Comparison of ENCODE assay signal across 8 cellular contexts in genomic region chr21:44299085-44299457, GRCh38. TPM values are rescaled to one million over a fixed set of nuclear protein-coding genes. Genes with fewer than 3 reads are reported as not detected.
A peak's percentile ranks its signal among the peaks of the same experiment; 100 is the strongest.
DNase-seq lines count a peak whose midpoint lies in the region; ATAC-seq and TF ChIP-seq lines count a peak whose summit lies in the region.

No MANE protein-coding gene starts in this region.

- no peak for DNase-seq in activated CD8-positive, alpha-beta memory T cell treated with anti-CD3 and anti-CD28 coated beads, Interleukin-2, amount 10 ng/mL, durations not matched to agents 7 days and 5 days
- DNase-seq in activated CD8-positive, alpha-beta memory T cell treated with anti-CD3 and anti-CD28 coated beads, Interleukin-2, amount 50 U/mL, for 4 hours: no peak
- DNase-seq in activated B cell treated with CpG ODN at 0.5 μM for 24 hours (no peak), left ventricle myocardium inferior (no peak), left lobe of liver (ENCODE audit: low spot score) (no peak)
- no peak for DNase-seq in stimulated activated naive B cell treated with anti-CD40 and anti-IgM and Interleukin-4, amounts not matched to agents 10 μg/mL and 1 μg/mL and 100 μg/mL, for 72 hours
- no peak for DNase-seq in activated CD4-positive, CD25-positive, alpha-beta regulatory T cell (lab: John Stamatoyannopoulos, UW)

- peaks cover 2% of the 10 kb centered on the region for H3K36me3 Mint-ChIP-seq in activated CD8-positive, alpha-beta memory T cell treated with anti-CD3 and anti-CD28 coated beads, Interleukin-2, amount 10 ng/mL, durations not matched to agents 7 days and 5 days
- H3K36me3 Mint-ChIP-seq in activated B cell treated with CpG ODN at 0.5 μM for 24 hours (ENCODE audit: low read depth): peaks cover 3% of the 10 kb centered on the region
- H3K36me3 Mint-ChIP-seq in stimulated activated naive B cell treated with anti-CD40 and anti-IgM and Interleukin-4, amounts not matched to agents 10 μg/mL and 1 μg/mL and 100 μg/mL, for 72 hours: peaks cover 0 to 10% of the 10 kb centered on the region in 2 donors

- intact Hi-C loops in activated B cell treated with CpG ODN at 0.5 μM for 24 hours (cut with micrococcal nuclease): loop anchor here (2.0 kb wide), 1 partner anchor 286 kb away; the partner anchor contains the start of gene TRAPPC10
- intact Hi-C loops in left ventricle myocardium inferior (cut with micrococcal nuclease): no loop called here

- CTCF ChIA-PET in activated CD8-positive, alpha-beta memory T cell treated with anti-CD3 and anti-CD28 coated beads, Interleukin-2, amount 10 ng/mL, durations not matched to agents 7 days and 5 days (lab: Charles Lee): interaction anchor here (1.0 to 1.7 kb wide), 3 partner anchors 54 to 284 kb away, joined by 3 to 4 read pairs (median 3); partner anchors contain the start of gene TRPM2
- CTCF ChIA-PET in activated B cell treated with CpG ODN at 0.5 μM for 24 hours (lab: Charles Lee): interaction anchor here (0.6 kb wide), 1 partner anchor 213 kb away, joined by 5 read pairs; no protein-coding TSS in a partner anchor

- peak overlapping the region; percentile 95 for H3K27ac ChIP-seq in left ventricle myocardium inferior (replicated peaks)

- H3K4me3 ChIP-seq in left ventricle myocardium inferior: peak overlapping the region; percentile 82

- H3K9me3 ChIP-seq in left ventricle myocardium inferior (replicated peaks): no peaks in the 10 kb centered on the region

- TF ChIP-seq CTCF in activated B cell treated with CpG ODN at 0.5 μM for 24 hours (IDR thresholded peaks at IDR 0.05) (no peak), left ventricle myocardium inferior (IDR thresholded peaks at IDR 0.05; ENCODE audit: borderline replicate concordance) (no peak)

- H3K27ac Mint-ChIP-seq in activated CD8-positive, alpha-beta memory T cell treated with anti-CD3 and anti-CD28 coated beads, Interleukin-2, amount 10 ng/mL, durations not matched to agents 7 days and 5 days: peak overlapping the region; percentile 94
- H3K27ac Mint-ChIP-seq in activated B cell treated with CpG ODN at 0.5 μM for 24 hours: peak overlapping the region; percentile 95
- H3K27ac Mint-ChIP-seq in stimulated activated naive B cell treated with anti-CD40 and anti-IgM and Interleukin-4, amounts not matched to agents 10 μg/mL and 1 μg/mL and 100 μg/mL, for 72 hours: peak overlapping the region; percentile 98

- peaks cover 82% of the 10 kb centered on the region for H3K4me1 ChIP-seq in left ventricle myocardium inferior

- H3K4me3 Mint-ChIP-seq in activated CD8-positive, alpha-beta memory T cell treated with anti-CD3 and anti-CD28 coated beads, Interleukin-2, amount 10 ng/mL, durations not matched to agents 7 days and 5 days: peak overlapping the region; percentile 80
- H3K4me3 Mint-ChIP-seq in activated B cell treated with CpG ODN at 0.5 μM for 24 hours: peak overlapping the region; percentile 86
- H3K4me3 Mint-ChIP-seq in stimulated activated naive B cell treated with anti-CD40 and anti-IgM and Interleukin-4, amounts not matched to agents 10 μg/mL and 1 μg/mL and 100 μg/mL, for 72 hours: peak overlapping the region; percentile 85 to 90

- no peaks in the 10 kb centered on the region for H3K27me3 Mint-ChIP-seq in activated CD8-positive, alpha-beta memory T cell treated with anti-CD3 and anti-CD28 coated beads, Interleukin-2, amount 10 ng/mL, durations not matched to agents 7 days and 5 days
- H3K27me3 Mint-ChIP-seq in activated B cell treated with CpG ODN at 0.5 μM for 24 hours: no peaks in the 10 kb centered on the region
- H3K27me3 Mint-ChIP-seq in stimulated activated naive B cell treated with anti-CD40 and anti-IgM and Interleukin-4, amounts not matched to agents 10 μg/mL and 1 μg/mL and 100 μg/mL, for 72 hours: no peaks in the 10 kb centered on the region

- no peaks in the 10 kb centered on the region for H3K36me3 ChIP-seq in left ventricle myocardium inferior

- POLR2A ChIA-PET in activated B cell treated with CpG ODN at 0.5 μM for 24 hours (lab: Charles Lee): interaction anchor here (1.2 kb wide), 1 partner anchor 23 kb away, joined by 5 read pairs; no protein-coding TSS in a partner anchor

- ATAC-seq in activated CD8-positive, alpha-beta memory T cell treated with anti-CD3 and anti-CD28 coated beads, Interleukin-2, amount 10 ng/mL, durations not matched to agents 7 days and 5 days: no peak
- ATAC-seq in activated B cell treated with CpG ODN at 0.5 μM for 24 hours (ENCODE audit: low read depth) (no peak), HG03280 (IDR thresholded peaks at IDR 0.05; ENCODE audit: unreplicated experiment) (no peak), left lobe of liver (no peak)
- ATAC-seq in stimulated activated naive B cell treated with anti-CD40 and anti-IgM and Interleukin-4, amounts not matched to agents 10 μg/mL and 1 μg/mL and 100 μg/mL, for 72 hours (replicated peaks): peak; percentile 3 to 11

- no peaks in the 10 kb centered on the region for H3K9me3 Mint-ChIP-seq in activated CD8-positive, alpha-beta memory T cell treated with anti-CD3 and anti-CD28 coated beads, Interleukin-2, amount 10 ng/mL, durations not matched to agents 7 days and 5 days (ENCODE audit: low read depth)
- no peaks in the 10 kb centered on the region for H3K9me3 Mint-ChIP-seq in activated B cell treated with CpG ODN at 0.5 μM for 24 hours
- H3K9me3 Mint-ChIP-seq in stimulated activated naive B cell treated with anti-CD40 and anti-IgM and Interleukin-4, amounts not matched to agents 10 μg/mL and 1 μg/mL and 100 μg/mL, for 72 hours: no peaks in the 10 kb centered on the region

- peaks cover 41% of the 10 kb centered on the region for H3K4me1 Mint-ChIP-seq in activated CD8-positive, alpha-beta memory T cell treated with anti-CD3 and anti-CD28 coated beads, Interleukin-2, amount 10 ng/mL, durations not matched to agents 7 days and 5 days
- H3K4me1 Mint-ChIP-seq in activated B cell treated with CpG ODN at 0.5 μM for 24 hours: peaks cover 76% of the 10 kb centered on the region
- H3K4me1 Mint-ChIP-seq in stimulated activated naive B cell treated with anti-CD40 and anti-IgM and Interleukin-4, amounts not matched to agents 10 μg/mL and 1 μg/mL and 100 μg/mL, for 72 hours: peaks cover 58 to 87% of the 10 kb centered on the region in 2 donors

- H3K27me3 ChIP-seq in left ventricle myocardium inferior (ENCODE audit: low read depth): no peaks in the 10 kb centered on the region

RNA-seq across cellular contexts. Expression of gene PFKL, which starts 0.8 kb away (rescaled TPM):
- total RNA-seq in activated CD8-positive, alpha-beta memory T cell treated with anti-CD3 and anti-CD28 coated beads, Interleukin-2, amount 10 ng/mL, durations not matched to agents 7 days and 5 days: 100 to 1,000 TPM; 162 to 200 TPM
- total RNA-seq in activated B cell treated with CpG ODN at 0.5 μM for 24 hours (167 and 174 TPM in 2 replicates), left ventricle myocardium inferior (47.7 TPM), left lobe of liver (97.6 TPM)

RNA-seq across cellular contexts. Expression of gene AIRE, which starts 13.4 kb away (rescaled TPM):
- under 1 TPM; 0.06 to 0.33 TPM for total RNA-seq in activated CD8-positive, alpha-beta memory T cell treated with anti-CD3 and anti-CD28 coated beads, Interleukin-2, amount 10 ng/mL, durations not matched to agents 7 days and 5 days
- 0.10 TPM in 1 of 2 replicates, not detected in the other for total RNA-seq in activated B cell treated with CpG ODN at 0.5 μM for 24 hours
- not detected for total RNA-seq in left ventricle myocardium inferior
- total RNA-seq in left lobe of liver: not detected

RNA-seq across cellular contexts. Expression of gene DNMT3L, which starts 37.4 kb away (rescaled TPM):
- not detected for total RNA-seq in activated CD8-positive, alpha-beta memory T cell treated with anti-CD3 and anti-CD28 coated beads, Interleukin-2, amount 10 ng/mL, durations not matched to agents 7 days and 5 days
- total RNA-seq in activated B cell treated with CpG ODN at 0.5 μM for 24 hours: not detected in 2 replicates
- not detected for total RNA-seq in left ventricle myocardium inferior
- 1.1 TPM for total RNA-seq in left lobe of liver

RNA-seq across cellular contexts. Expression of gene CFAP410, which starts 40.1 kb away (rescaled TPM):
- 10 to 100 TPM; 14.8 to 15.3 TPM for total RNA-seq in activated CD8-positive, alpha-beta memory T cell treated with anti-CD3 and anti-CD28 coated beads, Interleukin-2, amount 10 ng/mL, durations not matched to agents 7 days and 5 days
- 50.6 and 62.3 TPM in 2 replicates for total RNA-seq in activated B cell treated with CpG ODN at 0.5 μM for 24 hours
- 12.0 TPM for total RNA-seq in left ventricle myocardium inferior
- 13.9 TPM for total RNA-seq in left lobe of liver

RNA-seq across cellular contexts. Expression of gene TRPM2, which starts 54.4 kb away (rescaled TPM):
- total RNA-seq in activated CD8-positive, alpha-beta memory T cell treated with anti-CD3 and anti-CD28 coated beads, Interleukin-2, amount 10 ng/mL, durations not matched to agents 7 days and 5 days: 10 to 100 TPM; 21.2 to 32.7 TPM
- 2.4 and 3.9 TPM in 2 replicates for total RNA-seq in activated B cell treated with CpG ODN at 0.5 μM for 24 hours
- 1.8 TPM for total RNA-seq in left ventricle myocardium inferior
- 1.4 TPM for total RNA-seq in left lobe of liver

Comparison
In these comparisons a context has a peak if more than half of its experiments do, and no peak if none do; other contexts are left out.
1. ATAC-seq: peak in stimulated activated naive B cell treated with anti-CD40 and anti-IgM and Interleukin-4, amounts not matched to agents 10 μg/mL and 1 μg/mL and 100 μg/mL, for 72 hours (2 of 2); none in activated CD8-positive, alpha-beta memory T cell treated with anti-CD3 and anti-CD28 coated beads, Interleukin-2, amount 10 ng/mL, durations not matched to agents 7 days and 5 days (single experiment), activated B cell treated with CpG ODN at 0.5 μM for 24 hours (single experiment), HG03280 (single experiment) and left lobe of liver (single experiment).
2. Peak in every context shown above with its lines, with median percentiles within 50 percentile points of each other: H3K27ac Mint-ChIP-seq and H3K4me3 Mint-ChIP-seq.